Comparison of ENCODE assay signal across 1 cellular context in genomic region chr2:10353931-10354330, GRCh38.
TF ChIP-seq lines count a peak whose summit lies in the region.

No MANE protein-coding gene starts in this region.

TF ChIP-seq in H1, 55 proteins besides CTCF, POLR2A, EP300 and RAD21:
- TF ChIP-seq BACH1 (IDR thresholded peaks at IDR 0.05; ENCODE audit: low read length) (no peak), NANOG (IDR thresholded peaks at IDR 0.05; ENCODE audit: insufficient read depth, low read depth, low read length, poor library complexity, severe bottlenecking) (no peak), FOSL1 (IDR thresholded peaks at IDR 0.05; ENCODE audit: insufficient read depth, low read depth, low read length) (no peak), SP4 (IDR thresholded peaks at IDR 0.05; ENCODE audit: low read length) (no peak), BRCA1 (IDR thresholded peaks at IDR 0.05; ENCODE audit: low read depth, low read length) (no peak), CEBPB (IDR thresholded peaks at IDR 0.05; ENCODE audit: low read depth, low read length) (no peak), TEAD4 (IDR thresholded peaks at IDR 0.05; ENCODE audit: low read depth, low read length) (no peak), RXRA (IDR thresholded peaks at IDR 0.05; ENCODE audit: insufficient read depth, low read depth, low read length) (no peak), SAP30 (IDR thresholded peaks at IDR 0.05; ENCODE audit: insufficient read depth, insufficient replicate concordance, low read length) (no peak), GABPA (IDR thresholded peaks at IDR 0.05; ENCODE audit: borderline replicate concordance, insufficient read depth, low read length) (no peak), JUND (IDR thresholded peaks at IDR 0.05; ENCODE audit: low read length) (no peak), HDAC6 (IDR thresholded peaks at IDR 0.05; ENCODE audit: low read depth, low read length) (no peak), RBBP5 (IDR thresholded peaks at IDR 0.05; ENCODE audit: borderline replicate concordance, low read depth, low read length) (no peak), EZH2 (IDR thresholded peaks at IDR 0.05; ENCODE audit: low read depth, low read length, severe bottlenecking) (no peak), ASH2L (IDR thresholded peaks at IDR 0.05; ENCODE audit: low read length) (no peak), TCF12 (IDR thresholded peaks at IDR 0.05; ENCODE audit: low read depth, low read length) (no peak), YY1 (IDR thresholded peaks at IDR 0.05; ENCODE audit: low read depth, low read length) (no peak), E2F6 (IDR thresholded peaks at IDR 0.05) (no peak), CHD7 (IDR thresholded peaks at IDR 0.05; ENCODE audit: insufficient replicate concordance, low read length) (no peak)
